Comparison of ENCODE assay signal across 8 cellular contexts in genomic region chr12:101407054-101407437, GRCh38. TPM values are rescaled to one million over a fixed set of nuclear protein-coding genes. Genes with fewer than 3 reads are reported as not detected.
A peak's percentile ranks its signal among the peaks of the same experiment; 100 is the strongest.
DNase-seq lines count a peak whose midpoint lies in the region; ATAC-seq and TF ChIP-seq lines count a peak whose summit lies in the region.

No MANE protein-coding gene starts in this region.

- TF ChIP-seq CTCF in vagina (IDR thresholded peaks at IDR 0.05), result no peak

- H3K79me1 ChIP-seq in mesendoderm (ENCODE audit: low read length), result peaks cover 6% of the 10 kb centered on the region

- H3K36me3 ChIP-seq in mesendoderm (ENCODE audit: control insufficient read depth, insufficient read depth, low read length), result no peaks in the 10 kb centered on the region
- H3K36me3 ChIP-seq in vagina, result peaks cover 0 to 8% of the 10 kb centered on the region in 2 donors

- H3K9ac ChIP-seq in mesendoderm (ENCODE audit: low read length), result peak overlapping the region; percentile 89

- H4K8ac ChIP-seq in mesendoderm (ENCODE audit: low read depth, low read length), result no peak overlapping the region

- peaks cover 18% of the 10 kb centered on the region for H3K79me2 ChIP-seq in mesendoderm (ENCODE audit: control insufficient read depth, insufficient read depth, low read length)

- H3K4ac ChIP-seq in mesendoderm (ENCODE audit: low read depth, low read length), result no peak overlapping the region

- H3K4me1 ChIP-seq in mesendoderm (ENCODE audit: control insufficient read depth, low read depth, low read length) (no peaks in the 10 kb centered on the region), vagina (peaks cover 35% of the 10 kb centered on the region)

- TF ChIP-seq POLR2A in vagina (IDR thresholded peaks at IDR 0.05), result no peak

- no peaks in the 10 kb centered on the region for H3K9me3 ChIP-seq in vagina

- peak overlapping the region; percentile 92 for H3K56ac ChIP-seq in mesendoderm (ENCODE audit: low read length)

- H3K23ac ChIP-seq in mesendoderm (ENCODE audit: low read length), result no peak overlapping the region

- no peak overlapping the region for H2BK120ac ChIP-seq in mesendoderm (ENCODE audit: low read depth, low read length)

- no CpG with 5 or more reads among the region's 18 CpGs for whole genome bisulfite sequencing in mesendoderm (ENCODE audit: extremely low coverage, insufficient coverage, low lambda C conversion rate)

- intact Hi-C loops in vagina (cut with DNase I), result no loop called here

- H2BK5ac ChIP-seq in mesendoderm (ENCODE audit: low read length), result no peak overlapping the region

- no peak overlapping the region for H4K5ac ChIP-seq in mesendoderm (ENCODE audit: low read length)

- H3K4me3 ChIP-seq in mesendoderm (ENCODE audit: low read length) (peak overlapping the region; percentile 95), vagina (peak overlapping the region; percentile 63 to 90)

- DNase-seq in NCI-H146 (lab: John Stamatoyannopoulos, UW), result peak; percentile 51
- DNase-seq in NCI-H146 treated with DMSO at 0.1 percent for 48 hours (lab: John Stamatoyannopoulos, UW; ENCODE audit: unreplicated experiment), result no peak
- DNase-seq in NCI-H748 (lab: John Stamatoyannopoulos, UW; ENCODE audit: unreplicated experiment), result peak; percentile 70
- peak; percentile 21 for DNase-seq in cerebellar cortex (ENCODE audit: low spot score)
- DNase-seq in mesendoderm, result no peak
- DNase-seq in vagina (ENCODE audit: extremely low spot score in 2 of 2), result no peak
- DNase-seq in central memory CD4-positive, alpha-beta T cell, result no peak

- peak overlapping the region; percentile 56 for H3K27ac ChIP-seq in mesendoderm (ENCODE audit: low read depth, low read length)
- H3K27ac ChIP-seq in vagina, result peak overlapping the region; percentile 89

- ATAC-seq in HG02623 (IDR thresholded peaks at IDR 0.05; ENCODE audit: unreplicated experiment), result peak; percentile 12

- no peak overlapping the region for H3K18ac ChIP-seq in mesendoderm (ENCODE audit: low read length)

- no peak overlapping the region for H2BK15ac ChIP-seq in mesendoderm (replicated peaks; ENCODE audit: low read depth)

- H3K27me3 ChIP-seq in mesendoderm (ENCODE audit: insufficient read depth, low read length, poor library complexity), result no peaks in the 10 kb centered on the region
- H3K27me3 ChIP-seq in vagina, result no peaks in the 10 kb centered on the region

- H2AK5ac ChIP-seq in mesendoderm (ENCODE audit: low read length), result no peak overlapping the region

- H3K4me2 ChIP-seq in mesendoderm (ENCODE audit: low read length), result peak overlapping the region; percentile 91

RNA-seq across cellular contexts. Expression of gene ARL1, which starts 0.5 kb away (rescaled TPM):
- polyA plus RNA-seq in mesendoderm (2013, experiment 1 of 2), result 60.5 TPM
- polyA plus RNA-seq in mesendoderm (2013, experiment 2 of 2), result 60.6 TPM
- total RNA-seq in vagina, result 75.9 TPM

Comparison
In these comparisons a context has a peak if more than half of its experiments do, and no peak if none do; other contexts are left out.
1. DNase-seq: peak in NCI-H146 (single experiment), NCI-H748 (single experiment) and cerebellar cortex (single experiment); none in NCI-H146 treated with DMSO at 0.1 percent for 48 hours (single experiment), mesendoderm (single experiment), vagina (0 of 2) and central memory CD4-positive, alpha-beta T cell (single experiment).